In genomic region chr14:29454026-29454693, GRCh38 we compare ENCODE assay signal across 1 cellular context.
TF ChIP-seq lines count a peak whose summit lies in the region.

No MANE protein-coding gene starts in this region.

TF ChIP-seq in WTC11, 78 proteins besides CTCF, POLR2A, EP300 and RAD21 (continued from another document):
- TF ChIP-seq ELF4 (CRISPR knock-in tag; IDR thresholded peaks at IDR 0.05; ENCODE audit: low read depth) (no peak), NFE2L1 (CRISPR knock-in tag; IDR thresholded peaks at IDR 0.05) (no peak), ZNF138 (CRISPR knock-in tag; conservative IDR thresholded peaks at IDR 0.05) (no peak), NFATC4 (CRISPR knock-in tag; IDR thresholded peaks at IDR 0.05) (no peak), USF1 (CRISPR knock-in tag; IDR thresholded peaks at IDR 0.05) (no peak), NR3C1 (CRISPR knock-in tag; conservative IDR thresholded peaks at IDR 0.05; ENCODE audit: low read depth) (no peak), TCF7 (CRISPR knock-in tag; IDR thresholded peaks at IDR 0.05; ENCODE audit: low read depth) (no peak), HMGA2 (CRISPR knock-in tag; IDR thresholded peaks at IDR 0.05) (no peak), KAT7 (CRISPR knock-in tag; IDR thresholded peaks at IDR 0.05; ENCODE audit: borderline replicate concordance) (no peak), ATF3 (CRISPR knock-in tag; conservative IDR thresholded peaks at IDR 0.05) (no peak), TP53 (CRISPR knock-in tag; IDR thresholded peaks at IDR 0.05) (no peak), ZNF423 (CRISPR knock-in tag; IDR thresholded peaks at IDR 0.05) (no peak)
